Comparison of ENCODE assay signal across 21 cellular contexts in genomic region chr1:244780311-244780710, GRCh38. TPM values are rescaled to one million over a fixed set of nuclear protein-coding genes. Genes with fewer than 3 reads are reported as not detected.
DNase-seq lines count a peak whose midpoint lies in the region; ATAC-seq, FAIRE-seq and TF ChIP-seq lines count a peak whose summit lies in the region.
"Had no signal": no experiment of that assay in that cellular context is flagged by ENCODE, and none has a peak within 500 bp of the region (broad histone marks: within the 10 kb centered on the region; RNA-seq: fewer than 3 reads in every experiment).

No MANE protein-coding gene starts in this region.

- no peaks in the 10 kb centered on the region; the same call in 2 of the 3 replicates for H3K36me3 Mint-ChIP-seq in GM23338 (ENCODE audit: low read depth)
- H3K36me3 Mint-ChIP-seq: CD4-positive, alpha-beta memory T cell had no signal

- POLR2A ChIA-PET in A673 (lab: Charles Lee; ENCODE audit: low non-redundant PET) = no interaction called here

- H3K79me2 ChIP-seq in GM23338 (replicated peaks; ENCODE audit: insufficient read depth) = no peaks in the 10 kb centered on the region

- H3K4me2 ChIP-seq in GM23338 (no peak overlapping the region), neuronal stem cell (ENCODE audit: insufficient read depth, low read length, poor library complexity, severe bottlenecking) (no peak overlapping the region)

- H3K36me3 ChIP-seq in GM23338 (ENCODE audit: insufficient read depth) (no peaks in the 10 kb centered on the region), neuronal stem cell (replicated peaks in 1 of 2; ENCODE audit: control insufficient read depth in 2 of 2, insufficient read depth in 2 of 2, low read length in 2 of 2) (no peaks in the 10 kb centered on the region), A673 (ENCODE audit: insufficient read depth, low read length, poor library complexity, severe bottlenecking) (no peaks in the 10 kb centered on the region)

- H3K27ac ChIP-seq in GM23338 (ENCODE audit: low read depth) = no peak overlapping the region
- H3K27ac ChIP-seq in caudate nucleus (ENCODE audit: low read depth, low read length) = no peak overlapping the region
- no peak overlapping the region for H3K27ac ChIP-seq in neuronal stem cell (replicated peaks; ENCODE audit: low read length)
- H3K27ac ChIP-seq in A673 (ENCODE audit: low read depth, low read length, poor library complexity, severe bottlenecking) = no peak overlapping the region
- H3K27ac ChIP-seq: 22Rv1 had no signal

- no peak overlapping the region for H2BK15ac ChIP-seq in neuronal stem cell (ENCODE audit: low read length)

- intact Hi-C loops in A673 (cut with micrococcal nuclease; ENCODE audit: unreplicated experiment) = no loop called here

- no peak overlapping the region for H3K18ac ChIP-seq in neuronal stem cell (ENCODE audit: low read length)

- no peak overlapping the region for H2BK120ac ChIP-seq in neuronal stem cell (ENCODE audit: low read depth, low read length)

- CTCF ChIA-PET in A673 (lab: Charles Lee) = interaction anchor here (0.6 kb wide), 1 partner anchor 141 kb away, joined by 4 read pairs; no protein-coding TSS in a partner anchor

- H4K8ac ChIP-seq in neuronal stem cell (ENCODE audit: low read depth, low read length) = no peak overlapping the region

- no peak overlapping the region for H3K4ac ChIP-seq in neuronal stem cell (ENCODE audit: low read length)

- H4K20me1 ChIP-seq in GM23338 (replicated peaks; ENCODE audit: insufficient read depth) = no peaks in the 10 kb centered on the region

- peak overlapping the region; percentile 73 for H2BK12ac ChIP-seq in neuronal stem cell (ENCODE audit: low read length)

- H4K91ac ChIP-seq in neuronal stem cell (ENCODE audit: low read depth, low read length, poor library complexity) = no peak overlapping the region

- H3K4me1 ChIP-seq in GM23338 (ENCODE audit: insufficient read depth) (no peaks in the 10 kb centered on the region), neuronal stem cell (ENCODE audit: control insufficient read depth in 2 of 2, insufficient read depth in 1 of 2, low read depth in 1 of 2, low read length in 2 of 2) (no peaks in the 10 kb centered on the region), A673 (ENCODE audit: insufficient read depth, low read length, poor library complexity, severe bottlenecking) (no peaks in the 10 kb centered on the region)

- ATAC-seq in GM23338 = no peak

- peak overlapping the region; percentile 43 for H3K23ac ChIP-seq in neuronal stem cell (ENCODE audit: low read depth, low read length, poor library complexity)

- FAIRE-seq in HTR-8/SVneo (lab: Jason Lieb, UNC) = no peak
- FAIRE-seq: A204.1, GM12892, H1 had no signal

- H3K27me3 ChIP-seq in GM23338 (ENCODE audit: insufficient read depth) (no peaks in the 10 kb centered on the region), neuronal stem cell (ENCODE audit: control insufficient read depth in 3 of 3, insufficient read depth in 3 of 3, low read depth in 1 of 3, low read length in 3 of 3) (no peaks in the 10 kb centered on the region), A673 (replicated peaks; ENCODE audit: insufficient read depth, low read depth, low read length, poor library complexity) (no peaks in the 10 kb centered on the region)

- no peak for TF ChIP-seq CTCF in GM23338 (conservative IDR thresholded peaks at IDR 0.05; ENCODE audit: low read depth in 2 of 2)
- no peak for TF ChIP-seq CTCF in A673 (conservative IDR thresholded peaks at IDR 0.05; ENCODE audit: low read depth, low read length)
- TF ChIP-seq CTCF in GM10266 (IDR thresholded peaks at IDR 0.05; ENCODE audit: control insufficient read depth, insufficient read depth, low read depth, missing control alignments) = no peak

- no peak overlapping the region for H3K9ac ChIP-seq in neuronal stem cell (ENCODE audit: low read depth, low read length, poor library complexity)

- no peak overlapping the region for H2AK5ac ChIP-seq in neuronal stem cell (ENCODE audit: low read depth, low read length)

- H2BK5ac ChIP-seq in neuronal stem cell (ENCODE audit: low read length) = no peak overlapping the region

- peaks cover 6% of the 10 kb centered on the region for H3K27me3 Mint-ChIP-seq in GM23338 (ENCODE audit: insufficient read depth, low read depth, poor library complexity)

- peak overlapping the region; percentile 38 for H3K14ac ChIP-seq in neuronal stem cell (ENCODE audit: low read length)

- DNase-seq in GM23338 (ENCODE audit: low spot score) = no peak
- DNase-seq in caudate nucleus (lab: John Stamatoyannopoulos, UW) = peak in 45 of 61 donors; percentile 9 to 86 (median 56)
- DNase-seq in neuronal stem cell (ENCODE audit: low spot score) = no peak
- DNase-seq in putamen (ENCODE audit: low spot score) = peak; percentile 83
- no peak for DNase-seq in HTR-8/SVneo (ENCODE audit: insufficient read length, low spot score)
- no peak for DNase-seq in A673 (ENCODE audit: low spot score)
- DNase-seq in GM10266 (ENCODE audit: extremely low spot score) = no peak
- DNase-seq in inferior parietal cortex (ENCODE audit: extremely low spot score) = no peak
- DNase-seq: C1 segment of cervical spinal cord; Calu3; CD4-positive, alpha-beta memory T cell; COR-L47; DMS53; DMS79 treated with DMSO at 0.1 percent for 48 hours; GF-D8; H7; HCEC 1CT had no signal

- H3K27ac Mint-ChIP-seq in GM23338 = no peak overlapping the region
- H3K27ac Mint-ChIP-seq: CD4-positive, alpha-beta memory T cell had no signal

- no peak overlapping the region for H3K4me3 Mint-ChIP-seq in GM23338
- H3K4me3 Mint-ChIP-seq: CD4-positive, alpha-beta memory T cell had no signal

- no TSS peak for BruUV-seq in A673 (replicated peaks; lab: Mats Ljungman, UMichigan)

- no CpG with 5 or more reads among the region's 16 CpGs for WGBS in neuronal stem cell (ENCODE audit: extremely low coverage in 2 of 2, insufficient read length in 2 of 2, insufficient replicate concordance in 1 of 2), 2 donors

- H3K4me3 ChIP-seq in GM23338 (no peak overlapping the region), neuronal stem cell (ENCODE audit: low read length in 2 of 2) (no peak overlapping the region), A673 (ENCODE audit: low read depth, low read length, poor library complexity, severe bottlenecking) (no peak overlapping the region)

- H3K9me2 ChIP-seq in GM23338 (ENCODE audit: insufficient read depth) = no peaks in the 10 kb centered on the region

- H2AFZ ChIP-seq in GM23338 = 0 out of 2 replicates have a peak overlapping the region, but pooled peaks have one; percentile 47
- H2AFZ ChIP-seq in neuronal stem cell (ENCODE audit: low read length) = no peak overlapping the region

- H3K9me3 ChIP-seq in neuronal stem cell (replicated peaks in 1 of 2; ENCODE audit: control insufficient read depth in 2 of 2, insufficient read depth in 1 of 2, low read depth in 1 of 2, low read length in 2 of 2) = peaks cover 0 to 1% of the 10 kb centered on the region in 2 donors
- H3K9me3 ChIP-seq in A673 (ENCODE audit: low read depth, low read length, poor library complexity, severe bottlenecking) = no peaks in the 10 kb centered on the region

- H3K9me3 Mint-ChIP-seq in GM23338 = peaks cover 4% of the 10 kb centered on the region; the same call in 2 of the 3 replicates

- H3F3A ChIP-seq in GM23338 (replicated peaks; ENCODE audit: low read depth) = no peaks in the 10 kb centered on the region

- H3K4me1 Mint-ChIP-seq in GM23338 = peaks cover 3% of the 10 kb centered on the region
- H3K4me1 Mint-ChIP-seq: CD4-positive, alpha-beta memory T cell had no signal

- no peaks in the 10 kb centered on the region for H3K79me1 ChIP-seq in neuronal stem cell (ENCODE audit: low read depth, low read length)

TF ChIP-seq in GM23338, 12 proteins besides CTCF, POLR2A, EP300 and RAD21 (continues in another document):
- TF ChIP-seq ETS1 (IDR thresholded peaks at IDR 0.05) (no peak), POLR2AphosphoS5 (IDR thresholded peaks at IDR 0.05; ENCODE audit: low read depth) (no peak), EZH2phosphoT487 (IDR thresholded peaks at IDR 0.05; ENCODE audit: unreplicated experiment) (no peak)

RNA-seq across cellular contexts. Expression of gene COX20, which starts 55.1 kb away (rescaled TPM):
- 19.3 and 20.0 TPM in 2 replicates for total RNA-seq in GM23338 (2014; rRNA removed; shearing (Covaris generic))
- polyA plus RNA-seq in GM23338 (2016; fragmentation: Nextera tagmentation; extraction: Ambion mirVana) = 175 and 187 TPM in 2 replicates
- 32.4 TPM for polyA plus RNA-seq in neuronal stem cell (2013, experiment 1 of 2)
- polyA plus RNA-seq in neuronal stem cell (2013, experiment 2 of 2) = 32.4 TPM
- total RNA-seq in A673 (2021) = 48.0 and 59.0 TPM in 2 replicates

Comparison
In these comparisons a context has a peak if more than half of its experiments do, and no peak if none do; other contexts are left out.
1. DNase-seq: peak in caudate nucleus (45 of 61) and putamen (single experiment); none in GM23338 (single experiment), neuronal stem cell (single experiment), HTR-8/SVneo (single experiment), A673 (single experiment), GM10266 (single experiment) and inferior parietal cortex (single experiment).